Comparison of ENCODE assay signal across 11 cellular contexts in genomic region chr17:49516190-49516589, GRCh38. TPM values are rescaled to one million over a fixed set of nuclear protein-coding genes. Genes with fewer than 3 reads are reported as not detected.
DNase-seq lines count a peak whose midpoint lies in the region; ATAC-seq and TF ChIP-seq lines count a peak whose summit lies in the region.
"Had no signal": no experiment of that assay in that cellular context is flagged by ENCODE, and none has a peak within 500 bp of the region (broad histone marks: within the 10 kb centered on the region; RNA-seq: fewer than 3 reads in every experiment).

No MANE protein-coding gene starts in this region.

- no peak overlapping the region for H3K4me3 Mint-ChIP-seq in mesothelial cell of epicardium
- H3K4me3 Mint-ChIP-seq: stimulated activated naive CD8-positive, alpha-beta T cell treated with anti-CD3 and anti-CD28 coated beads, Interleukin-15, Interleukin-2, amounts not matched to agents 100 ng/mL and 50 ng/mL, for 24 hours had no signal

- peak; percentile 15 for DNase-seq in NCI-H2196 treated with DMSO at 0.1 percent for 48 hours (lab: John Stamatoyannopoulos, UW; ENCODE audit: unreplicated experiment)
- peak in 2 of 61 donors; percentile 12 to 15 for DNase-seq in caudate nucleus (lab: John Stamatoyannopoulos, UW)
- no peak for DNase-seq in mesothelial cell of epicardium (ENCODE audit: low spot score in 2 of 2, unreplicated experiment in 2 of 2)
- DNase-seq in NCI-H2081 treated with DMSO at 0.1 percent for 48 hours (lab: John Stamatoyannopoulos, UW): no peak
- no peak for DNase-seq in hepatic stellate cell (ENCODE audit: low spot score)
- no peak for DNase-seq in hippocampal formation (lab: John Stamatoyannopoulos, UW)
- DNase-seq: stimulated activated CD4-positive, alpha-beta T cell treated with anti-CD3 and anti-CD28 coated beads, Interleukin-12 subunit alpha, Interleukin-12 subunit beta, amount 100 ng/mL, for 4 hours had no signal

- H3K27ac Mint-ChIP-seq in mesothelial cell of epicardium: peak overlapping the region; percentile 74
- H3K27ac Mint-ChIP-seq: stimulated activated naive CD8-positive, alpha-beta T cell treated with anti-CD3 and anti-CD28 coated beads, Interleukin-15, Interleukin-2, amounts not matched to agents 100 ng/mL and 50 ng/mL, for 24 hours had no signal

- no peak for TF ChIP-seq CTCF in mesothelial cell of epicardium (IDR thresholded peaks at IDR 0.05; ENCODE audit: unreplicated experiment)

- peaks cover 53% of the 10 kb centered on the region for H3K4me1 Mint-ChIP-seq in mesothelial cell of epicardium

- H3K27me3 Mint-ChIP-seq in mesothelial cell of epicardium (ENCODE audit: low read depth): no peaks in the 10 kb centered on the region
- H3K27me3 Mint-ChIP-seq: stimulated activated naive CD8-positive, alpha-beta T cell treated with anti-CD3 and anti-CD28 coated beads, Interleukin-15, Interleukin-2, amounts not matched to agents 100 ng/mL and 50 ng/mL, for 24 hours had no signal

- no peaks in the 10 kb centered on the region for H3K36me3 Mint-ChIP-seq in mesothelial cell of epicardium

- no peaks in the 10 kb centered on the region for H3K9me3 Mint-ChIP-seq in mesothelial cell of epicardium
- H3K9me3 Mint-ChIP-seq: dendritic cell treated with granulocyte-macrophage colony-stimulating factor and Interleukin-4, amounts not matched to agents 40 ng/mL and 50 ng/mL, for 4 days; stimulated activated naive CD8-positive, alpha-beta T cell treated with anti-CD3 and anti-CD28 coated beads, Interleukin-15, Interleukin-2, amounts not matched to agents 100 ng/mL and 50 ng/mL, for 24 hours had no signal

- ATAC-seq in HG03457 (IDR thresholded peaks at IDR 0.05; ENCODE audit: unreplicated experiment): no peak

- H3K27ac ChIP-seq in caudate nucleus (ENCODE audit: low read depth, low read length): peak overlapping the region; percentile 48
- peak overlapping the region; percentile 82 for H3K27ac ChIP-seq in temporal lobe (ENCODE audit: low read depth, low read length)

RNA-seq across cellular contexts. Expression of gene NGFR, which starts 21.1 kb away (rescaled TPM):
- total RNA-seq in mesothelial cell of epicardium: 14.7 to 16.1 TPM (median 14.9 TPM) in 3 replicates
- total RNA-seq in temporal lobe: 3.0 TPM

RNA-seq across cellular contexts. Expression of gene NXPH3, which starts 59.5 kb away (rescaled TPM):
- 0.82 to 0.88 TPM (median 0.83 TPM) in 3 replicates for total RNA-seq in mesothelial cell of epicardium
- 9.6 TPM for total RNA-seq in temporal lobe
